In the genomic region with DNA sequence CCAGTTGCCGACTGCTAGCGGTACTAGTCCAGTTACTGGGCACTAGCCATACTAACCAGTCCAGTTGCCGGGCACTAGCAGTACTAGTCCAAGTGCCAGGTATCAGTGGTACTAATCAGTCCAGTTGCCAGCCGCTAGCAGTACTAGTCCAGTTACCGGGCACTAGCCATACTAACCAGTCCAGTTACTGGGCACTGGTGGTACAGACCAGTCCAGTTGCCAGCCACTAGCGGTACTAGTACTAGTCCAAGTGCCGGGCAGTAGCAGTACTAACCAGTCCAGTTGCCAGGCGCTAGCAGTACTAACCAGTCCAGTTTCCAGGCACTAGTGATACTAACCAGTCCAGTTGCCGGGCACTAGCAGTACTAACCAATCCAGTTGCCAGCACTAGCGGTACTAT, we compare ENCODE assay signal across 20 cellular contexts.
"Had no signal": no experiment of that assay in that cellular context is flagged by ENCODE, and none has a peak within 500 bp of the region (broad histone marks: within the 10 kb centered on the region; RNA-seq: fewer than 3 reads in every experiment).

No MANE protein-coding gene starts in this region.

- DNase-seq: IMR-90, MV-4-11, NCI-H1048, NCI-H1105, NCI-H1417, NCI-H1436 treated with DMSO at 0.1 percent for 48 hours, NCI-H1694, NCI-H187 treated with DMSO at 0.1 percent for 48 hours, NCI-H2029 treated with DMSO at 0.1 percent for 48 hours, NCI-H2171 treated with DMSO at 0.1 percent for 48 hours, NCI-H345, NCI-H446 treated with DMSO at 0.1 percent for 48 hours, NCI-H510A treated with DMSO at 0.1 percent for 48 hours, NCI-H526, NCI-H82, Right ventricle myocardium superior, RPMI8226, SIG-M5 had no signal

- FAIRE-seq: HepG2, RCC 7860 had no signal
